In the genomic region with DNA sequence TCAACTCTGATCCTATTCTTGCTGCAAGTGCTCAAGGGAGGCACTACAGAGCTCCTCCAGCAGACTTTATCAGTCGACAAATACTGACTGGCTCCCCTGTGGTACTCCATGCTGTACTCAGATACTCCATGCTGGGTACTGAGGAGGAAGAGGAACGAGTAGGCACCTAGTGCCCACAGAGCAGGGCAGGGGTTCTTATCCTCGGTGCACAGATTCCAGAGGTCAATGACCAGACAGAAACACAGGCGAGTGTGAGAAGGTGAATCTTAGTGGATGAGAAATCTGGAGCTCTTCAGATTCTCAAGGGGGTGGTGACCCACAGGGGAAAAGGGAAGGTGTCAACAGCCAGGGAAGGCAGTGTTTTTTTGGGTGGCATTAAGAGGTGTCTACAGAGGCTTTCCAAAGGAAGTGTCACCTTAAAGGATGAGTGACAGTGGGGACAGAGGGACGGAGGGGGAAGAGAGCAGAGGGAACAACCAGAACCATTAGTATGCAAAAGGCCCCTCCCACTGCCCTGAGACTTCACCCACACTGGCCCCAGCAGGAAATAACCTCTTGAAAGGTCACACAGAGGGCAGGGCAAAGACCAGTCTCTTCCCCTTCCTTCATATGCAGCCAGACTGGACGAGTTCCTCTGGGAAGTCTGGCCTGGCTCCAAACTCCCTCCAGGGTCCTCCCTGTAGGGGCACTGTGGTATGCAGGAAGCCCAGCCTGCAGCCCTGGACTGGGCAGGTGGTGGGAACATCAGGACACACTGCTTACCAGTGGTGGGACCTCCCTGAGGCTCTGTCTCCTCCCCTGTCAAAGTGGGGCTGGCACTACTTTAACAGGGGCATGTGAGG, we compare ENCODE assay signal across 1 cellular context.
A peak's percentile ranks its signal among the peaks of the same experiment; 100 is the strongest.
TF ChIP-seq lines count a peak whose summit lies in the region.

No MANE protein-coding gene starts in this region.

TF ChIP-seq in K562, 482 proteins besides CTCF, POLR2A, EP300 and RAD21 (continued from another document and continues in another):
- TF ChIP-seq, protein P1, sequence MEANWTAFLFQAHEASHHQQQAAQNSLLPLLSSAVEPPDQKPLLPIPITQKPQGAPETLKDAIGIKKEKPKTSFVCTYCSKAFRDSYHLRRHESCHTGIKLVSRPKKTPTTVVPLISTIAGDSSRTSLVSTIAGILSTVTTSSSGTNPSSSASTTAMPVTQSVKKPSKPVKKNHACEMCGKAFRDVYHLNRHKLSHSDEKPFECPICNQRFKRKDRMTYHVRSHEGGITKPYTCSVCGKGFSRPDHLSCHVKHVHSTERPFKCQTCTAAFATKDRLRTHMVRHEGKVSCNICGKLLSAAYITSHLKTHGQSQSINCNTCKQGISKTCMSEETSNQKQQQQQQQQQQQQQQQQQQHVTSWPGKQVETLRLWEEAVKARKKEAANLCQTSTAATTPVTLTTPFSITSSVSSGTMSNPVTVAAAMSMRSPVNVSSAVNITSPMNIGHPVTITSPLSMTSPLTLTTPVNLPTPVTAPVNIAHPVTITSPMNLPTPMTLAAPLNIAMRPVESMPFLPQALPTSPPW (CRISPR knock-in tag; IDR thresholded peaks at IDR 0.05): 0 out of 2 replicates have a peak, but pooled peaks have one; percentile 18
- TF ChIP-seq, protein P2, sequence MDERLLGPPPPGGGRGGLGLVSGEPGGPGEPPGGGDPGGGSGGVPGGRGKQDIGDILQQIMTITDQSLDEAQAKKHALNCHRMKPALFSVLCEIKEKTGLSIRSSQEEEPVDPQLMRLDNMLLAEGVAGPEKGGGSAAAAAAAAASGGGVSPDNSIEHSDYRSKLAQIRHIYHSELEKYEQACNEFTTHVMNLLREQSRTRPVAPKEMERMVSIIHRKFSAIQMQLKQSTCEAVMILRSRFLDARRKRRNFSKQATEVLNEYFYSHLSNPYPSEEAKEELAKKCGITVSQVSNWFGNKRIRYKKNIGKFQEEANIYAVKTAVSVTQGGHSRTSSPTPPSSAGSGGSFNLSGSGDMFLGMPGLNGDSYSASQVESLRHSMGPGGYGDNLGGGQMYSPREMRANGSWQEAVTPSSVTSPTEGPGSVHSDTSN (CRISPR knock-in tag; IDR thresholded peaks at IDR 0.05; ENCODE audit: low read depth): peak; percentile 41; the same call in 1 of the 2 replicates
- TF ChIP-seq, protein P2 (tag; conservative IDR thresholded peaks at IDR 0.05; ENCODE audit: low read depth): peak; percentile 29; the same call in 1 of the 2 replicates
- peak; percentile 84 for TF ChIP-seq NFIC (IDR thresholded peaks at IDR 0.05)
- no peak for TF ChIP-seq MECOM (CRISPR knock-in tag; IDR thresholded peaks at IDR 0.05)
- no peak for TF ChIP-seq PPARD (CRISPR knock-in tag; IDR thresholded peaks at IDR 0.05)
- TF ChIP-seq RBBP5 (IDR thresholded peaks at IDR 0.05; ENCODE audit: borderline replicate concordance, insufficient read depth, low read length, poor library complexity, severe bottlenecking): peak; percentile 22
- TF ChIP-seq NR2C2 (CRISPR knock-in tag; IDR thresholded peaks at IDR 0.05): peak; percentile 84
- peak; percentile 87 for TF ChIP-seq NR2C2 (tag; IDR thresholded peaks at IDR 0.05)
- peak; percentile 22; the same call in 1 of the 2 replicates for TF ChIP-seq SREBF2 (CRISPR knock-in tag; IDR thresholded peaks at IDR 0.05)
- no peak for TF ChIP-seq RNF2 (IDR thresholded peaks at IDR 0.05)
- TF ChIP-seq, protein P3, sequence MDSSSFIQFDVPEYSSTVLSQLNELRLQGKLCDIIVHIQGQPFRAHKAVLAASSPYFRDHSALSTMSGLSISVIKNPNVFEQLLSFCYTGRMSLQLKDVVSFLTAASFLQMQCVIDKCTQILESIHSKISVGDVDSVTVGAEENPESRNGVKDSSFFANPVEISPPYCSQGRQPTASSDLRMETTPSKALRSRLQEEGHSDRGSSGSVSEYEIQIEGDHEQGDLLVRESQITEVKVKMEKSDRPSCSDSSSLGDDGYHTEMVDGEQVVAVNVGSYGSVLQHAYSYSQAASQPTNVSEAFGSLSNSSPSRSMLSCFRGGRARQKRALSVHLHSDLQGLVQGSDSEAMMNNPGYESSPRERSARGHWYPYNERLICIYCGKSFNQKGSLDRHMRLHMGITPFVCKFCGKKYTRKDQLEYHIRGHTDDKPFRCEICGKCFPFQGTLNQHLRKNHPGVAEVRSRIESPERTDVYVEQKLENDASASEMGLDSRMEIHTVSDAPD (CRISPR knock-in tag; IDR thresholded peaks at IDR 0.05): no peak
- TF ChIP-seq, protein P4, sequence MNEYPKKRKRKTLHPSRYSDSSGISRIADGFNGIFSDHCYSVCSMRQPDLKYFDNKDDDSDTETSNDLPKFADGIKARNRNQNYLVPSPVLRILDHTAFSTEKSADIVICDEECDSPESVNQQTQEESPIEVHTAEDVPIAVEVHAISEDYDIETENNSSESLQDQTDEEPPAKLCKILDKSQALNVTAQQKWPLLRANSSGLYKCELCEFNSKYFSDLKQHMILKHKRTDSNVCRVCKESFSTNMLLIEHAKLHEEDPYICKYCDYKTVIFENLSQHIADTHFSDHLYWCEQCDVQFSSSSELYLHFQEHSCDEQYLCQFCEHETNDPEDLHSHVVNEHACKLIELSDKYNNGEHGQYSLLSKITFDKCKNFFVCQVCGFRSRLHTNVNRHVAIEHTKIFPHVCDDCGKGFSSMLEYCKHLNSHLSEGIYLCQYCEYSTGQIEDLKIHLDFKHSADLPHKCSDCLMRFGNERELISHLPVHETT (CRISPR knock-in tag; conservative IDR thresholded peaks at IDR 0.05 in 1 of 2, IDR thresholded peaks at IDR 0.05 in 1 of 2): no peak
- TF ChIP-seq ZNF780A (CRISPR knock-in tag; IDR thresholded peaks at IDR 0.05): no peak
- no peak for TF ChIP-seq NR2F6 (CRISPR knock-in tag; IDR thresholded peaks at IDR 0.05)
- no peak for TF ChIP-seq ETS2 (tag; IDR thresholded peaks at IDR 0.05; ENCODE audit: borderline replicate concordance, poor library complexity, severe bottlenecking)
- TF ChIP-seq, protein P5, sequence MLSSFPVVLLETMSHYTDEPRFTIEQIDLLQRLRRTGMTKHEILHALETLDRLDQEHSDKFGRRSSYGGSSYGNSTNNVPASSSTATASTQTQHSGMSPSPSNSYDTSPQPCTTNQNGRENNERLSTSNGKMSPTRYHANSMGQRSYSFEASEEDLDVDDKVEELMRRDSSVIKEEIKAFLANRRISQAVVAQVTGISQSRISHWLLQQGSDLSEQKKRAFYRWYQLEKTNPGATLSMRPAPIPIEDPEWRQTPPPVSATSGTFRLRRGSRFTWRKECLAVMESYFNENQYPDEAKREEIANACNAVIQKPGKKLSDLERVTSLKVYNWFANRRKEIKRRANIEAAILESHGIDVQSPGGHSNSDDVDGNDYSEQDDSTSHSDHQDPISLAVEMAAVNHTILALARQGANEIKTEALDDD (IDR thresholded peaks at IDR 0.05): peak; percentile 31; the same call in 1 of the 2 replicates
- TF ChIP-seq ZBTB7A (IDR thresholded peaks at IDR 0.05; ENCODE audit: borderline replicate concordance, control insufficient read depth, low read depth, low read length): peak; percentile 41; the same call in 1 of the 2 replicates
- TF ChIP-seq, protein P6, sequence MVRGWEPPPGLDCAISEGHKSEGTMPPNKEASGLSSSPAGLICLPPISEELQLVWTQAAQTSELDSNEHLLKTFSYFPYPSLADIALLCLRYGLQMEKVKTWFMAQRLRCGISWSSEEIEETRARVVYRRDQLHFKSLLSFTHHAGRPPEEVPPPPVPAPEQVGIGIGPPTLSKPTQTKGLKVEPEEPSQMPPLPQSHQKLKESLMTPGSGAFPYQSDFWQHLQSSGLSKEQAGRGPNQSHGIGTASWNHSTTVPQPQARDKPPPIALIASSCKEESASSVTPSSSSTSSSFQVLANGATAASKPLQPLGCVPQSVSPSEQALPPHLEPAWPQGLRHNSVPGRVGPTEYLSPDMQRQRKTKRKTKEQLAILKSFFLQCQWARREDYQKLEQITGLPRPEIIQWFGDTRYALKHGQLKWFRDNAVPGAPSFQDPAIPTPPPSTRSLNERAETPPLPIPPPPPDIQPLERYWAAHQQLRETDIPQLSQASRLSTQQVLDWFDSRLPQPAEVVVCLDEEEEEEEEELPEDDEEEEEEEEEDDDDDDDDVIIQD (CRISPR knock-in tag; IDR thresholded peaks at IDR 0.05): no peak
- TF ChIP-seq RCOR1 (IDR thresholded peaks at IDR 0.05; ENCODE audit: borderline replicate concordance in 1 of 2, low read depth in 2 of 2, low read length in 2 of 2): peak in 1 of 2 experiments; percentile 26; a peak in 1 of 4 replicates
- no peak for TF ChIP-seq MYBL2 (IDR thresholded peaks at IDR 0.05; ENCODE audit: low read depth)
- TF ChIP-seq MYBL2 (CRISPR knock-in tag; IDR thresholded peaks at IDR 0.05; ENCODE audit: borderline replicate concordance): no peak
- TF ChIP-seq FOXM1 (IDR thresholded peaks at IDR 0.05; ENCODE audit: low read depth): no peak
- no peak for TF ChIP-seq FOXM1 (CRISPR knock-in tag; IDR thresholded peaks at IDR 0.05; ENCODE audit: low read depth)
- TF ChIP-seq, protein P7, sequence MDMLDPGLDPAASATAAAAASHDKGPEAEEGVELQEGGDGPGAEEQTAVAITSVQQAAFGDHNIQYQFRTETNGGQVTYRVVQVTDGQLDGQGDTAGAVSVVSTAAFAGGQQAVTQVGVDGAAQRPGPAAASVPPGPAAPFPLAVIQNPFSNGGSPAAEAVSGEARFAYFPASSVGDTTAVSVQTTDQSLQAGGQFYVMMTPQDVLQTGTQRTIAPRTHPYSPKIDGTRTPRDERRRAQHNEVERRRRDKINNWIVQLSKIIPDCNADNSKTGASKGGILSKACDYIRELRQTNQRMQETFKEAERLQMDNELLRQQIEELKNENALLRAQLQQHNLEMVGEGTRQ (CRISPR knock-in tag; IDR thresholded peaks at IDR 0.05): no peak
- TF ChIP-seq CREB1 (IDR thresholded peaks at IDR 0.05): no peak
- 0 out of 2 replicates have a peak, but pooled peaks have one; percentile 5 for TF ChIP-seq CREB1 (CRISPR knock-in tag; IDR thresholded peaks at IDR 0.05)
- TF ChIP-seq, protein P8, sequence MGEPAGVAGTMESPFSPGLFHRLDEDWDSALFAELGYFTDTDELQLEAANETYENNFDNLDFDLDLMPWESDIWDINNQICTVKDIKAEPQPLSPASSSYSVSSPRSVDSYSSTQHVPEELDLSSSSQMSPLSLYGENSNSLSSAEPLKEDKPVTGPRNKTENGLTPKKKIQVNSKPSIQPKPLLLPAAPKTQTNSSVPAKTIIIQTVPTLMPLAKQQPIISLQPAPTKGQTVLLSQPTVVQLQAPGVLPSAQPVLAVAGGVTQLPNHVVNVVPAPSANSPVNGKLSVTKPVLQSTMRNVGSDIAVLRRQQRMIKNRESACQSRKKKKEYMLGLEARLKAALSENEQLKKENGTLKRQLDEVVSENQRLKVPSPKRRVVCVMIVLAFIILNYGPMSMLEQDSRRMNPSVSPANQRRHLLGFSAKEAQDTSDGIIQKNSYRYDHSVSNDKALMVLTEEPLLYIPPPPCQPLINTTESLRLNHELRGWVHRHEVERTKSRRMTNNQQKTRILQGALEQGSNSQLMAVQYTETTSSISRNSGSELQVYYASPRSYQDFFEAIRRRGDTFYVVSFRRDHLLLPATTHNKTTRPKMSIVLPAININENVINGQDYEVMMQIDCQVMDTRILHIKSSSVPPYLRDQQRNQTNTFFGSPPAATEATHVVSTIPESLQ (CRISPR knock-in tag; IDR thresholded peaks at IDR 0.05): 0 out of 2 replicates have a peak, but pooled peaks have one; percentile 54
- TF ChIP-seq, protein P9, sequence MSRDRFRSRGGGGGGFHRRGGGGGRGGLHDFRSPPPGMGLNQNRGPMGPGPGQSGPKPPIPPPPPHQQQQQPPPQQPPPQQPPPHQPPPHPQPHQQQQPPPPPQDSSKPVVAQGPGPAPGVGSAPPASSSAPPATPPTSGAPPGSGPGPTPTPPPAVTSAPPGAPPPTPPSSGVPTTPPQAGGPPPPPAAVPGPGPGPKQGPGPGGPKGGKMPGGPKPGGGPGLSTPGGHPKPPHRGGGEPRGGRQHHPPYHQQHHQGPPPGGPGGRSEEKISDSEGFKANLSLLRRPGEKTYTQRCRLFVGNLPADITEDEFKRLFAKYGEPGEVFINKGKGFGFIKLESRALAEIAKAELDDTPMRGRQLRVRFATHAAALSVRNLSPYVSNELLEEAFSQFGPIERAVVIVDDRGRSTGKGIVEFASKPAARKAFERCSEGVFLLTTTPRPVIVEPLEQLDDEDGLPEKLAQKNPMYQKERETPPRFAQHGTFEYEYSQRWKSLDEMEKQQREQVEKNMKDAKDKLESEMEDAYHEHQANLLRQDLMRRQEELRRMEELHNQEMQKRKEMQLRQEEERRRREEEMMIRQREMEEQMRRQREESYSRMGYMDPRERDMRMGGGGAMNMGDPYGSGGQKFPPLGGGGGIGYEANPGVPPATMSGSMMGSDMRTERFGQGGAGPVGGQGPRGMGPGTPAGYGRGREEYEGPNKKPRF (IDR thresholded peaks at IDR 0.05; ENCODE audit: low read depth, low read length): no peak
- no peak for TF ChIP-seq STAT5B (CRISPR knock-in tag; IDR thresholded peaks at IDR 0.05)
- TF ChIP-seq, protein P10, sequence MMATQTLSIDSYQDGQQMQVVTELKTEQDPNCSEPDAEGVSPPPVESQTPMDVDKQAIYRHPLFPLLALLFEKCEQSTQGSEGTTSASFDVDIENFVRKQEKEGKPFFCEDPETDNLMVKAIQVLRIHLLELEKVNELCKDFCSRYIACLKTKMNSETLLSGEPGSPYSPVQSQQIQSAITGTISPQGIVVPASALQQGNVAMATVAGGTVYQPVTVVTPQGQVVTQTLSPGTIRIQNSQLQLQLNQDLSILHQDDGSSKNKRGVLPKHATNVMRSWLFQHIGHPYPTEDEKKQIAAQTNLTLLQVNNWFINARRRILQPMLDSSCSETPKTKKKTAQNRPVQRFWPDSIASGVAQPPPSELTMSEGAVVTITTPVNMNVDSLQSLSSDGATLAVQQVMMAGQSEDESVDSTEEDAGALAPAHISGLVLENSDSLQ (IDR thresholded peaks at IDR 0.05): peak; percentile 94
- no peak for TF ChIP-seq HDAC3 (IDR thresholded peaks at IDR 0.05; ENCODE audit: borderline replicate concordance, partially characterized antibody)
- TF ChIP-seq KLF16 (IDR thresholded peaks at IDR 0.05): peak; percentile 23; the same call in 1 of the 2 replicates
- TF ChIP-seq, protein P11, sequence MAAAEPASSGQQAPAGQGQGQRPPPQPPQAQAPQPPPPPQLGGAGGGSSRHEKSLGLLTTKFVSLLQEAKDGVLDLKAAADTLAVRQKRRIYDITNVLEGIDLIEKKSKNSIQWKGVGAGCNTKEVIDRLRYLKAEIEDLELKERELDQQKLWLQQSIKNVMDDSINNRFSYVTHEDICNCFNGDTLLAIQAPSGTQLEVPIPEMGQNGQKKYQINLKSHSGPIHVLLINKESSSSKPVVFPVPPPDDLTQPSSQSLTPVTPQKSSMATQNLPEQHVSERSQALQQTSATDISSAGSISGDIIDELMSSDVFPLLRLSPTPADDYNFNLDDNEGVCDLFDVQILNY (CRISPR knock-in tag; IDR thresholded peaks at IDR 0.05): 0 out of 2 replicates have a peak, but pooled peaks have one; percentile 58
- TF ChIP-seq GABPA (tag; conservative IDR thresholded peaks at IDR 0.05; ENCODE audit: low read depth): no peak
- TF ChIP-seq PCBP1 (IDR thresholded peaks at IDR 0.05; ENCODE audit: low read depth, low read length, poor library complexity, severe bottlenecking): no peak
